In genomic region chr16:89344314-89344828, GRCh38 we compare ENCODE assay signal across 11 cellular contexts.
DNase-seq lines count a peak whose midpoint lies in the region; ATAC-seq and TF ChIP-seq lines count a peak whose summit lies in the region.
"Had no signal": no experiment of that assay in that cellular context is flagged by ENCODE, and none has a peak within 500 bp of the region (broad histone marks: within the 10 kb centered on the region; RNA-seq: fewer than 3 reads in every experiment).

No MANE protein-coding gene starts in this region.

- peak overlapping the region; percentile 34 for H3K4me2 ChIP-seq in GM23248 (ENCODE audit: unreplicated experiment)

- no peak for ATAC-seq in RWPE2 (ENCODE audit: low read depth)
- ATAC-seq in effector memory CD8-positive, alpha-beta T cell (replicated peaks): no peak
- ATAC-seq in GM21381 (IDR thresholded peaks at IDR 0.05; ENCODE audit: unreplicated experiment): no peak

- H3K27ac ChIP-seq in GM23248: peak overlapping the region; percentile 38
- peak overlapping the region; percentile 80 for H3K27ac ChIP-seq in RWPE2 (ENCODE audit: poor library complexity, severe bottlenecking)
- H3K27ac ChIP-seq in cardiac muscle cell: peak overlapping the region; percentile 79
- H3K27ac ChIP-seq in prostate gland: peak overlapping the region; percentile 73

- H4K20me1 ChIP-seq in GM23248 (ENCODE audit: insufficient read depth): peaks cover 67% of the 10 kb centered on the region

- peaks cover 59 to 71% of the 10 kb centered on the region in 2 donors for H3K4me1 Mint-ChIP-seq in effector memory CD8-positive, alpha-beta T cell (ENCODE audit: low read depth in 2 of 2)

- H3K9me2 ChIP-seq in GM23248 (ENCODE audit: insufficient read depth): no peaks in the 10 kb centered on the region

- DNase-seq in GM23248 (peak; percentile 46), RWPE2 (ENCODE audit: low spot score) (no peak), cardiac muscle cell (ENCODE audit: low read depth in 1 of 2, low spot score in 1 of 2) (no peak), prostate gland (ENCODE audit: low spot score) (no peak), anterior cingulate cortex (lab: John Stamatoyannopoulos, UW) (no peak)
- no peak for DNase-seq in effector memory CD8-positive, alpha-beta T cell
- DNase-seq: activated CD4-positive, alpha-beta T cell treated with anti-CD3 and anti-CD28 coated beads for 1 hour; nucleus accumbens; upper lobe of left lung had no signal

- peak overlapping the region; percentile 46 for H3K9ac ChIP-seq in GM23248

- TF ChIP-seq CTCF in RWPE2 (IDR thresholded peaks at IDR 0.05; ENCODE audit: poor library complexity, severe bottlenecking) (no peak), cardiac muscle cell (IDR thresholded peaks at IDR 0.05; ENCODE audit: low read depth, low read length) (no peak), prostate gland (IDR thresholded peaks at IDR 0.05) (no peak)

- no peak for TF ChIP-seq POLR2A in prostate gland (IDR thresholded peaks at IDR 0.05)

- in situ Hi-C loops in GM23248 (cut with MboI): loop anchor here (10.0 kb wide), 1 partner anchor 160 kb away; the partner anchor contains the start of gene SPG7

- H3K9me3 Mint-ChIP-seq in effector memory CD8-positive, alpha-beta T cell: no peaks in the 10 kb centered on the region
- H3K9me3 Mint-ChIP-seq: activated naive CD4-positive, alpha-beta T cell treated with anti-CD3 and anti-CD28 coated beads, Interleukin-2, amount 50 U/mL, for 72 hours had no signal

- no peaks in the 10 kb centered on the region for H3K36me3 ChIP-seq in GM23248 (ENCODE audit: low read depth)
- H3K36me3 ChIP-seq in RWPE2 (ENCODE audit: low read depth): peaks cover 18% of the 10 kb centered on the region
- no peaks in the 10 kb centered on the region for H3K36me3 ChIP-seq in cardiac muscle cell
- no peaks in the 10 kb centered on the region for H3K36me3 ChIP-seq in prostate gland
- H3K36me3 ChIP-seq: upper lobe of left lung had no signal

- H3F3A ChIP-seq in GM23248 (ENCODE audit: insufficient read depth): peaks cover 18% of the 10 kb centered on the region; the same call in 1 of the 2 replicates

- no peaks in the 10 kb centered on the region for H3K9me3 ChIP-seq in GM23248 (ENCODE audit: low read depth)
- H3K9me3 ChIP-seq in RWPE2 (ENCODE audit: severe bottlenecking): no peaks in the 10 kb centered on the region
- H3K9me3 ChIP-seq in cardiac muscle cell (ENCODE audit: low read depth): no peaks in the 10 kb centered on the region
- no peaks in the 10 kb centered on the region for H3K9me3 ChIP-seq in prostate gland
- H3K9me3 ChIP-seq: upper lobe of left lung had no signal

- intact Hi-C loops in prostate gland (cut with DNase I): loop anchor here (5.0 kb wide), 1 partner anchor 163 kb away; the partner anchor contains the start of gene SPG7

- H3K4me3 ChIP-seq in GM23248 (no peak overlapping the region), RWPE2 (ENCODE audit: severe bottlenecking) (no peak overlapping the region), cardiac muscle cell (no peak overlapping the region), prostate gland (no peak overlapping the region)
- H3K4me3 ChIP-seq: upper lobe of left lung had no signal

- H3K27ac Mint-ChIP-seq in effector memory CD8-positive, alpha-beta T cell: peak overlapping the region in 1 of 2 donors; percentile 44

- peak overlapping the region in 1 of 2 donors; percentile 41 for H3K4me3 Mint-ChIP-seq in effector memory CD8-positive, alpha-beta T cell

- H3K79me2 ChIP-seq in GM23248 (ENCODE audit: insufficient read depth): peaks cover 100% of the 10 kb centered on the region

- no peak overlapping the region for H2AFZ ChIP-seq in GM23248

- peaks cover 37% of the 10 kb centered on the region for H3K36me3 Mint-ChIP-seq in effector memory CD8-positive, alpha-beta T cell (ENCODE audit: insufficient read depth)

- WGBS in GM23248 (ENCODE audit: low coverage in 1 of 2, low lambda C conversion rate in 2 of 2, missing lambda C conversion rate in 2 of 2), 2 experiments: 29 to 30% methylated on average over 16 of the region's 16 CpGs
- 61% methylated on average over 16 of the region's 16 CpGs for WGBS in prostate gland

- H3K27me3 ChIP-seq in GM23248 (replicated peaks; ENCODE audit: insufficient read depth) (no peaks in the 10 kb centered on the region), RWPE2 (ENCODE audit: insufficient read depth, poor library complexity, severe bottlenecking) (no peaks in the 10 kb centered on the region), cardiac muscle cell (no peaks in the 10 kb centered on the region), prostate gland (replicated peaks; ENCODE audit: insufficient read depth) (no peaks in the 10 kb centered on the region)
- H3K27me3 ChIP-seq: upper lobe of left lung had no signal

- no peaks in the 10 kb centered on the region for H3K27me3 Mint-ChIP-seq in effector memory CD8-positive, alpha-beta T cell

- H3K4me1 ChIP-seq in GM23248 (ENCODE audit: insufficient read depth): peaks cover 20% of the 10 kb centered on the region
- H3K4me1 ChIP-seq in RWPE2 (ENCODE audit: insufficient read depth, poor library complexity, severe bottlenecking): peaks cover 52% of the 10 kb centered on the region
- peaks cover 21% of the 10 kb centered on the region for H3K4me1 ChIP-seq in cardiac muscle cell (ENCODE audit: low read depth)
- H3K4me1 ChIP-seq in prostate gland (replicated peaks): peaks cover 20% of the 10 kb centered on the region
